Comparison of ENCODE assay signal across 1 cellular context in the genomic region with DNA sequence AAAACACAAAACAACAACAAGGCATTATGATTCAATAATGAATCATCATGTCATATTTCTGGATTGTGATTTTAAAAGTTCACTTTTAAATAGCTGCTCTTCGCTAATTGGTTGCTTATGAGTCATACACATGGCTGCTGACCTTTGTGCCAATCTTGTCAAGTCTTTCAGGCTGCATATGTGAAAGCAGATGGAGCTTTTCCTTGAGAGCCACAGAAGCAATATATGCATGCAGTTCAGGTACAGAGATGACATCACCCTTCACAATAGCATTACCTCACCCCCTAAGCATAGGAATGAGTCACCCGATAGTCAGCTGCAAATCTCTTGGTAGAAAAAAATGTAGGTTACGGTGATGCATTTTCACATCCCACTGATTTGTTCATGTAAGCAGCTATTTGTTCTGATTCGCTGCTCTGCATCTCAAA.
A peak's percentile ranks its signal among the peaks of the same experiment; 100 is the strongest.
TF ChIP-seq lines count a peak whose summit lies in the region.

No MANE protein-coding gene starts in this region.

TF ChIP-seq in K562, 482 proteins besides CTCF, POLR2A, EP300 and RAD21 (continued from another document and continues in another):
- TF ChIP-seq, protein P1, sequence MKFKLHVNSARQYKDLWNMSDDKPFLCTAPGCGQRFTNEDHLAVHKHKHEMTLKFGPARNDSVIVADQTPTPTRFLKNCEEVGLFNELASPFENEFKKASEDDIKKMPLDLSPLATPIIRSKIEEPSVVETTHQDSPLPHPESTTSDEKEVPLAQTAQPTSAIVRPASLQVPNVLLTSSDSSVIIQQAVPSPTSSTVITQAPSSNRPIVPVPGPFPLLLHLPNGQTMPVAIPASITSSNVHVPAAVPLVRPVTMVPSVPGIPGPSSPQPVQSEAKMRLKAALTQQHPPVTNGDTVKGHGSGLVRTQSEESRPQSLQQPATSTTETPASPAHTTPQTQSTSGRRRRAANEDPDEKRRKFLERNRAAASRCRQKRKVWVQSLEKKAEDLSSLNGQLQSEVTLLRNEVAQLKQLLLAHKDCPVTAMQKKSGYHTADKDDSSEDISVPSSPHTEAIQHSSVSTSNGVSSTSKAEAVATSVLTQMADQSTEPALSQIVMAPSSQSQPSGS (CRISPR knock-in tag; IDR thresholded peaks at IDR 0.05) = peak; percentile 94
- TF ChIP-seq CEBPG (CRISPR knock-in tag; IDR thresholded peaks at IDR 0.05) (peak; percentile 19; the same call in 1 of the 2 replicates), CEBPG (tag; conservative IDR thresholded peaks at IDR 0.05 in 1 of 2, IDR thresholded peaks at IDR 0.05 in 1 of 2) (peak; percentile 47 to 87; a peak in 3 of 4 replicates), ZKSCAN3 (CRISPR knock-in tag; IDR thresholded peaks at IDR 0.05) (no peak), DDX20 (tag; IDR thresholded peaks at IDR 0.05; ENCODE audit: low read depth) (no peak), CCNT2 (IDR thresholded peaks at IDR 0.05; ENCODE audit: borderline replicate concordance, extremely low read depth, insufficient read length, low read depth, low read length) (no peak), ARID1B (IDR thresholded peaks at IDR 0.05) (peak; percentile 77), C11orf30 (IDR thresholded peaks at IDR 0.05; ENCODE audit: low read depth) (no peak), TAF15 (IDR thresholded peaks at IDR 0.05; ENCODE audit: low read depth, low read length) (no peak), SIX5 (IDR thresholded peaks at IDR 0.05; ENCODE audit: borderline replicate concordance in 1 of 2, insufficient read depth in 1 of 2, low read depth in 1 of 2, low read length in 2 of 2) (no peak), KAT7 (CRISPR knock-in tag; IDR thresholded peaks at IDR 0.05; ENCODE audit: borderline replicate concordance) (no peak), GATA2 (CRISPR knock-in tag; IDR thresholded peaks at IDR 0.05) (no peak), RBM39 (optimal IDR thresholded peaks at IDR 0.05; ENCODE audit: low read depth, low read length) (no peak), SMARCC2 (IDR thresholded peaks at IDR 0.05; ENCODE audit: low read depth) (peak; percentile 70; the same call in 1 of the 2 replicates), CBFA2T2 (conservative IDR thresholded peaks at IDR 0.05) (0 out of 2 replicates have a peak, but pooled peaks have one; percentile 41), PTBP1 (IDR thresholded peaks at IDR 0.05; ENCODE audit: low read depth, low read length) (no peak), ATF1 (CRISPR knock-in tag; IDR thresholded peaks at IDR 0.05) (no peak), ATF1 (tag; IDR thresholded peaks at IDR 0.05) (peak; percentile 80), PRPF4 (IDR thresholded peaks at IDR 0.05; ENCODE audit: insufficient read depth, low read depth, low read length, poor library complexity, severe bottlenecking) (no peak), NFIC (IDR thresholded peaks at IDR 0.05) (no peak), ZNF76 (CRISPR knock-in tag; IDR thresholded peaks at IDR 0.05; ENCODE audit: borderline replicate concordance) (no peak), XRCC5 (IDR thresholded peaks at IDR 0.05; ENCODE audit: low read depth, low read length) (no peak), FUS (optimal IDR thresholded peaks at IDR 0.05; ENCODE audit: low read depth, low read length) (no peak), MEF2A (IDR thresholded peaks at IDR 0.05; ENCODE audit: control insufficient read depth, low read depth, low read length) (peak; percentile 95), KDM1A (IDR thresholded peaks at IDR 0.05) (peak; percentile 92 to 95), ZNF146 (CRISPR knock-in tag; IDR thresholded peaks at IDR 0.05; ENCODE audit: unreplicated experiment) (no peak), ZNF699 (CRISPR knock-in tag; IDR thresholded peaks at IDR 0.05; ENCODE audit: insufficient replicate concordance) (no peak), ESRRA (IDR thresholded peaks at IDR 0.05; ENCODE audit: borderline replicate concordance, low read depth) (no peak), CCAR2 (IDR thresholded peaks at IDR 0.05; ENCODE audit: low read depth, low read length) (no peak), ZC3H8 (IDR thresholded peaks at IDR 0.05) (no peak), SREBF2 (CRISPR knock-in tag; IDR thresholded peaks at IDR 0.05) (no peak), TRIM24 (IDR thresholded peaks at IDR 0.05) (peak in 1 of 2 experiments; percentile 51; a peak in 1 of 4 replicates), PHTF2 (CRISPR knock-in tag; IDR thresholded peaks at IDR 0.05) (no peak), TRIM28 (IDR thresholded peaks at IDR 0.05) (no peak), TEAD2 (tag; IDR thresholded peaks at IDR 0.05) (no peak), ZNF41 (CRISPR knock-in tag; conservative IDR thresholded peaks at IDR 0.05) (no peak), CBX3 (IDR thresholded peaks at IDR 0.05; ENCODE audit: borderline replicate concordance in 1 of 2, low read length in 2 of 2) (no peak), EGR1 (conservative IDR thresholded peaks at IDR 0.05) (no peak), KDM5B (IDR thresholded peaks at IDR 0.05; ENCODE audit: insufficient replicate concordance, low read depth, low read length) (no peak), PCBP2 (IDR thresholded peaks at IDR 0.05; ENCODE audit: low read depth, low read length, poor library complexity, severe bottlenecking) (no peak), BMI1 (IDR thresholded peaks at IDR 0.05; ENCODE audit: low read length) (no peak), SMARCA4 (IDR thresholded peaks at IDR 0.05) (peak; percentile 83), FOXM1 (IDR thresholded peaks at IDR 0.05; ENCODE audit: low read depth) (peak; percentile 67), FOXM1 (CRISPR knock-in tag; IDR thresholded peaks at IDR 0.05; ENCODE audit: low read depth) (no peak), NBN (IDR thresholded peaks at IDR 0.05; ENCODE audit: low read depth) (0 out of 2 replicates have a peak, but pooled peaks have one; percentile 27), ZNF717 (CRISPR knock-in tag; IDR thresholded peaks at IDR 0.05) (no peak), NR2F6 (CRISPR knock-in tag; IDR thresholded peaks at IDR 0.05) (no peak)
- TF ChIP-seq, protein P2, sequence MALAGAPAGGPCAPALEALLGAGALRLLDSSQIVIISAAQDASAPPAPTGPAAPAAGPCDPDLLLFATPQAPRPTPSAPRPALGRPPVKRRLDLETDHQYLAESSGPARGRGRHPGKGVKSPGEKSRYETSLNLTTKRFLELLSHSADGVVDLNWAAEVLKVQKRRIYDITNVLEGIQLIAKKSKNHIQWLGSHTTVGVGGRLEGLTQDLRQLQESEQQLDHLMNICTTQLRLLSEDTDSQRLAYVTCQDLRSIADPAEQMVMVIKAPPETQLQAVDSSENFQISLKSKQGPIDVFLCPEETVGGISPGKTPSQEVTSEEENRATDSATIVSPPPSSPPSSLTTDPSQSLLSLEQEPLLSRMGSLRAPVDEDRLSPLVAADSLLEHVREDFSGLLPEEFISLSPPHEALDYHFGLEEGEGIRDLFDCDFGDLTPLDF (CRISPR knock-in tag; IDR thresholded peaks at IDR 0.05) = no peak
- TF ChIP-seq, protein P3, sequence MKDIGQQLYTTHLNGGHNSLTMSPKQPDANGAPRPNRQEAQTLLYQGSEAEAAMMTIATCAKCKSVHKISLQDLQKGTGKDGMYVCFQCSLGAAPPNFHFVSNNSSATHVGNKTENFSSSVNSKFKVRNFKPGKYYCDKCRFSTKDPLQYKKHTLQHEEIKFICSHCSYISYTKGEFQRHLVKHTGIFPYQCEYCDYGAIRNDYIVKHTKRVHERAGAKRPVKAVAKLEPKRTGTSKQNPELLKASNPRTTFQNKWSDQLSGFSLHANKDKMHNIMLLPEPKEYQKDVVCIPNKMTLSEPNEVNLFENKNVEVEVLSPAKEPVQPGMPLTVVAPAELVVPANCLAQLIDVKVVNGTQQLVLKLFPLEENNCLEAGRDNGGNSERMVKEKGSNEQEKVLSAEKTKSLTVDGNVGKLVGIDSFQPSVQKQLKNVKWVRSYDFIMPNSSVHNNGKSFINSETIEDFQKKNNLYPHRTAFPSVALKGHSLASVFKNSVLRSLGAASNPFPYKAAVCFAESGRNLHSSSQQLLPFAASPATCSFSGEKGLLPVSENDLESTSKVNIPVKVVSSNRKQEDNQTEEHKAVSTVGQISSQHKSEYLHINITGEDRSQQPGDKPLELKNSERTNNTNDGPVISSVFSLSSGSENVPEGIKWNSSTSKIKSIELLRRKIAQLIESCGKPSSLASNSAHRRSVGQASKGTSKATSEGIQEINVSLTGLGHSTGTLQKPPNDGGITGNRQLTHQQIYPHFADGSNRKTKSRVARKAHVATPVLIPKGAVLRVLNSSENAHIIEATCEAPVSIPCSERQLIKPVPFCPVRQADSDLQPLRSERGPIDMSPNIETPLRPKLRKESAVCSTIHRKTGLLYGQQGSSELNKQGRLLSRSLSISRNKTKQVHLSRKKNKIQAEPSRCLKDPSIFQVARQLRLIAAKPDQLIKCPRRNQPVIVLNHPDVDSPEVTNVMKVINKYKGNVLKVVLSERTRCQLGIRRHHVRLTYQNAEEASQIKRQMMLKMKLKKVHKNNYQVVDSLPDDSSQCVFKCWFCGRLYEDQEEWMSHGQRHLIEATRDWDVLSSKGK (CRISPR knock-in tag; IDR thresholded peaks at IDR 0.05) = no peak
- TF ChIP-seq, protein P4, sequence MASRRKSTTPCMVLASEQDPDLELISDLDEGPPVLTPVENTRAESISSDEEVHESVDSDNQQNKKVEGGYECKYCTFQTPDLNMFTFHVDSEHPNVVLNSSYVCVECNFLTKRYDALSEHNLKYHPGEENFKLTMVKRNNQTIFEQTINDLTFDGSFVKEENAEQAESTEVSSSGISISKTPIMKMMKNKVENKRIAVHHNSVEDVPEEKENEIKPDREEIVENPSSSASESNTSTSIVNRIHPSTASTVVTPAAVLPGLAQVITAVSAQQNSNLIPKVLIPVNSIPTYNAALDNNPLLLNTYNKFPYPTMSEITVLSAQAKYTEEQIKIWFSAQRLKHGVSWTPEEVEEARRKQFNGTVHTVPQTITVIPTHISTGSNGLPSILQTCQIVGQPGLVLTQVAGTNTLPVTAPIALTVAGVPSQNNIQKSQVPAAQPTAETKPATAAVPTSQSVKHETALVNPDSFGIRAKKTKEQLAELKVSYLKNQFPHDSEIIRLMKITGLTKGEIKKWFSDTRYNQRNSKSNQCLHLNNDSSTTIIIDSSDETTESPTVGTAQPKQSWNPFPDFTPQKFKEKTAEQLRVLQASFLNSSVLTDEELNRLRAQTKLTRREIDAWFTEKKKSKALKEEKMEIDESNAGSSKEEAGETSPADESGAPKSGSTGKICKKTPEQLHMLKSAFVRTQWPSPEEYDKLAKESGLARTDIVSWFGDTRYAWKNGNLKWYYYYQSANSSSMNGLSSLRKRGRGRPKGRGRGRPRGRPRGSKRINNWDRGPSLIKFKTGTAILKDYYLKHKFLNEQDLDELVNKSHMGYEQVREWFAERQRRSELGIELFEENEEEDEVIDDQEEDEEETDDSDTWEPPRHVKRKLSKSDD (conservative IDR thresholded peaks at IDR 0.05; ENCODE audit: low read length) = no peak
- TF ChIP-seq, protein P5, sequence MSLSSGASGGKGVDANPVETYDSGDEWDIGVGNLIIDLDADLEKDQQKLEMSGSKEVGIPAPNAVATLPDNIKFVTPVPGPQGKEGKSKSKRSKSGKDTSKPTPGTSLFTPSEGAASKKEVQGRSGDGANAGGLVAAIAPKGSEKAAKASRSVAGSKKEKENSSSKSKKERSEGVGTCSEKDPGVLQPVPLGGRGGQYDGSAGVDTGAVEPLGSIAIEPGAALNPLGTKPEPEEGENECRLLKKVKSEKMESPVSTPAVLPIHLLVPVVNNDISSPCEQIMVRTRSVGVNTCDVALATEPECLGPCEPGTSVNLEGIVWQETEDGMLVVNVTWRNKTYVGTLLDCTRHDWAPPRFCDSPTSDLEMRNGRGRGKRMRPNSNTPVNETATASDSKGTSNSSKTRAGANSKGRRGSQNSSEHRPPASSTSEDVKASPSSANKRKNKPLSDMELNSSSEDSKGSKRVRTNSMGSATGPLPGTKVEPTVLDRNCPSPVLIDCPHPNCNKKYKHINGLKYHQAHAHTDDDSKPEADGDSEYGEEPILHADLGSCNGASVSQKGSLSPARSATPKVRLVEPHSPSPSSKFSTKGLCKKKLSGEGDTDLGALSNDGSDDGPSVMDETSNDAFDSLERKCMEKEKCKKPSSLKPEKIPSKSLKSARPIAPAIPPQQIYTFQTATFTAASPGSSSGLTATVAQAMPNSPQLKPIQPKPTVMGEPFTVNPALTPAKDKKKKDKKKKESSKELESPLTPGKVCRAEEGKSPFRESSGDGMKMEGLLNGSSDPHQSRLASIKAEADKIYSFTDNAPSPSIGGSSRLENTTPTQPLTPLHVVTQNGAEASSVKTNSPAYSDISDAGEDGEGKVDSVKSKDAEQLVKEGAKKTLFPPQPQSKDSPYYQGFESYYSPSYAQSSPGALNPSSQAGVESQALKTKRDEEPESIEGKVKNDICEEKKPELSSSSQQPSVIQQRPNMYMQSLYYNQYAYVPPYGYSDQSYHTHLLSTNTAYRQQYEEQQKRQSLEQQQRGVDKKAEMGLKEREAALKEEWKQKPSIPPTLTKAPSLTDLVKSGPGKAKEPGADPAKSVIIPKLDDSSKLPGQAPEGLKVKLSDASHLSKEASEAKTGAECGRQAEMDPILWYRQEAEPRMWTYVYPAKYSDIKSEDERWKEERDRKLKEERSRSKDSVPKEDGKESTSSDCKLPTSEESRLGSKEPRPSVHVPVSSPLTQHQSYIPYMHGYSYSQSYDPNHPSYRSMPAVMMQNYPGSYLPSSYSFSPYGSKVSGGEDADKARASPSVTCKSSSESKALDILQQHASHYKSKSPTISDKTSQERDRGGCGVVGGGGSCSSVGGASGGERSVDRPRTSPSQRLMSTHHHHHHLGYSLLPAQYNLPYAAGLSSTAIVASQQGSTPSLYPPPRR (CRISPR knock-in tag; IDR thresholded peaks at IDR 0.05; ENCODE audit: borderline replicate concordance) = no peak
- TF ChIP-seq, protein P6, sequence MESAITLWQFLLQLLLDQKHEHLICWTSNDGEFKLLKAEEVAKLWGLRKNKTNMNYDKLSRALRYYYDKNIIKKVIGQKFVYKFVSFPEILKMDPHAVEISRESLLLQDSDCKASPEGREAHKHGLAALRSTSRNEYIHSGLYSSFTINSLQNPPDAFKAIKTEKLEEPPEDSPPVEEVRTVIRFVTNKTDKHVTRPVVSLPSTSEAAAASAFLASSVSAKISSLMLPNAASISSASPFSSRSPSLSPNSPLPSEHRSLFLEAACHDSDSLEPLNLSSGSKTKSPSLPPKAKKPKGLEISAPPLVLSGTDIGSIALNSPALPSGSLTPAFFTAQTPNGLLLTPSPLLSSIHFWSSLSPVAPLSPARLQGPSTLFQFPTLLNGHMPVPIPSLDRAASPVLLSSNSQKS (CRISPR knock-in tag; IDR thresholded peaks at IDR 0.05) = no peak
- TF ChIP-seq, protein P7, sequence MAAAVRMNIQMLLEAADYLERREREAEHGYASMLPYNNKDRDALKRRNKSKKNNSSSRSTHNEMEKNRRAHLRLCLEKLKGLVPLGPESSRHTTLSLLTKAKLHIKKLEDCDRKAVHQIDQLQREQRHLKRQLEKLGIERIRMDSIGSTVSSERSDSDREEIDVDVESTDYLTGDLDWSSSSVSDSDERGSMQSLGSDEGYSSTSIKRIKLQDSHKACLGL (CRISPR knock-in tag; IDR thresholded peaks at IDR 0.05; ENCODE audit: borderline replicate concordance, poor library complexity, severe bottlenecking) = no peak
